13 cellular contexts compared by ENCODE assay signal in the genomic region with DNA sequence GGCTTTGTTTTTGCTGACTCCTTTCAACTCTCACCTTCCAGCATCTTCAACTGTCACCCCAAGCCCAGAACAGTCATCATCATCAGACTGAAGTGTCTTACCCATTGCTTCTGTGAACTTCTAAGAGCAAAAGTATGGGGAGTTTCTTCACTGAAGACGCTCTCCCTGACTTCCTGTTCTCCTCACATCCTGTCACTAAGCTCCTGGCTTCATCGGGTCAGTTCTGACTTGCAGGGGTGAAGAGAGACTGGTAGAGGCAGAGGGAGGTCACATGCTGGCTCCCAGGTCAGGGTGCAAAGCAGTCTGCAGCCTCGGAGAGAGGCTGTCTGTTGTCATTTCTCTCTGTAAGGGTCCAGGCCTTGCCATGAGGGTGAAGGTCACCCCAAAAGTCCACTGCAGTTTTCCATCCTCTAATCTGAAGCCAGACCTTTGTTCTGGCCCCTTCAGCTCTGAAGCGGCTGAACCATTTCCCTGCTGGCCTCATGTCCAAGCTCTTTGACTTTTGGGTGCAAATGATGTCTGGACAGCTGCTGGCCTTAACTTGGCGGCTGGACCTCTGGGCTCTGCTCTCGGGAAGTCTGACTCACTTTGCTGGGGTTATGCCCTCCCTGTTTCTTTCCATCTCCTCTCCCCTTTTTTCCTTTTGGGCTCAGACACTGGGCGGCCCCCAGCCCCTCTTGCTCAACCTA.
DNase-seq lines count a peak whose midpoint lies in the region; ATAC-seq, FAIRE-seq and TF ChIP-seq lines count a peak whose summit lies in the region.
"Had no signal": no experiment of that assay in that cellular context is flagged by ENCODE, and none has a peak within 500 bp of the region (broad histone marks: within the 10 kb centered on the region; RNA-seq: fewer than 3 reads in every experiment).

No MANE protein-coding gene starts in this region.

- intact Hi-C loops in HepG2 (cut with micrococcal nuclease; ENCODE audit: unreplicated experiment) = no loop called here

- in situ Hi-C loops in HepG2 (cut with HindIII; ENCODE audit: extremely low pct_ligation_motif_present, low pct_unique_long_range_greater_than_20kb) = loop anchor here (5.0 to 25.0 kb wide), 3 partner anchors 117 to 474 kb away; no protein-coding TSS in a partner anchor

- peak overlapping the region; percentile 71 to 88 for H3K27ac Mint-ChIP-seq in activated naive CD4-positive, alpha-beta T cell treated with anti-CD3 and anti-CD28 coated beads, Interleukin-2, amount 50 U/mL, for 72 hours
- peak overlapping the region; percentile 3 for H3K27ac Mint-ChIP-seq in activated naive CD8-positive, alpha-beta T cell treated with anti-CD3 and anti-CD28 coated beads, Interleukin-2, amount 50 U/mL, for 24 hours

- 3% methylated on average over 5 of the region's 7 CpGs for WGBS in HepG2 (ENCODE audit: low lambda C conversion rate)
- 55 to 64% methylated on average over 6 to 7 of the region's 7 CpGs for WGBS in upper lobe of left lung, 2 donors

- H3K36me3 ChIP-seq in HepG2 (replicated peaks in 1 of 2; ENCODE audit: control insufficient read depth in 1 of 2, insufficient read depth in 2 of 2, low read length in 2 of 2) (no peaks in the 10 kb centered on the region), upper lobe of left lung (no peaks in the 10 kb centered on the region), H7 (replicated peaks; ENCODE audit: control insufficient read depth, insufficient read depth, low read length) (no peaks in the 10 kb centered on the region)
- H3K36me3 ChIP-seq: breast epithelium had no signal

- no TSS peak for BruUV-seq in HepG2 (replicated peaks; lab: Mats Ljungman, UMichigan)

- H3K27ac ChIP-seq in HepG2 (ENCODE audit: extremely low read length, insufficient read depth, low read length) (no peak overlapping the region), upper lobe of left lung (peak overlapping the region; percentile 70 to 84 (median 76))

- H3K27me3 ChIP-seq in HepG2 (ENCODE audit: control insufficient read depth in 1 of 2, insufficient read depth in 2 of 2, low read length in 2 of 2) (peaks cover 2 to 27% of the 10 kb centered on the region in 2 experiments; a peak in 4 of 5 replicates), upper lobe of left lung (no peaks in the 10 kb centered on the region), H7 (ENCODE audit: control insufficient read depth, insufficient read depth, low read length) (no peaks in the 10 kb centered on the region)
- H3K27me3 ChIP-seq: breast epithelium had no signal

- peak in 1 of 2 donors; percentile 35 for ATAC-seq in activated naive CD4-positive, alpha-beta T cell treated with anti-CD3 and anti-CD28 coated beads, Interleukin-2, amount 50 U/mL, for 72 hours
- ATAC-seq in activated naive CD8-positive, alpha-beta T cell treated with anti-CD3 and anti-CD28 coated beads, Interleukin-2, amount 50 U/mL, for 24 hours = no peak
- ATAC-seq in HepG2 = peak; percentile 15; the same call in 1 of the 3 replicates
- ATAC-seq in upper lobe of left lung (ENCODE audit: low FRiP score in 2 of 2) = peak; percentile 37 to 70
- no peak for ATAC-seq in HG03045 (IDR thresholded peaks at IDR 0.05; ENCODE audit: unreplicated experiment)
- ATAC-seq: mucosa of descending colon had no signal

- no peak overlapping the region for H3K4me3 ChIP-seq in HepG2 (replicated peaks in 1 of 3; ENCODE audit: insufficient read depth in 1 of 3, low read depth in 2 of 3, low read length in 3 of 3)
- H3K4me3 ChIP-seq in upper lobe of left lung = no peak overlapping the region
- no peak overlapping the region for H3K4me3 ChIP-seq in H7 (ENCODE audit: insufficient read depth, low read depth, low read length)
- H3K4me3 ChIP-seq: breast epithelium, mucosa of descending colon had no signal

- CTCF ChIA-PET in HepG2 (lab: Yijun Ruan, JAX; ENCODE audit: low intra/inter-chr PET ratio, low total read pairs) = no interaction called here

- H3K9me3 ChIP-seq in HepG2 (ENCODE audit: low read length) (no peaks in the 10 kb centered on the region), upper lobe of left lung (no peaks in the 10 kb centered on the region)
- H3K9me3 ChIP-seq: mucosa of descending colon had no signal

- POLR2A ChIA-PET in HepG2 (lab: Yijun Ruan, JAX) = no interaction called here

- TF ChIP-seq EP300 in HepG2 (IDR thresholded peaks at IDR 0.05; ENCODE audit: low read depth in 2 of 2, low read length in 2 of 2) = no peak
- no peak for TF ChIP-seq EP300 in HepG2 (CRISPR knock-in tag; IDR thresholded peaks at IDR 0.05; ENCODE audit: borderline replicate concordance)
- TF ChIP-seq EP300 in upper lobe of left lung (IDR thresholded peaks at IDR 0.05) = peak in 1 of 4 donors; percentile 57

- peaks cover 5% of the 10 kb centered on the region for H3K27me3 Mint-ChIP-seq in activated naive CD8-positive, alpha-beta T cell treated with anti-CD3 and anti-CD28 coated beads, Interleukin-2, amount 50 U/mL, for 24 hours

- TF ChIP-seq RAD21 in HepG2 (CRISPR knock-in tag; IDR thresholded peaks at IDR 0.05) = no peak

- H2AFZ ChIP-seq in HepG2 (ENCODE audit: low read length) = no peak overlapping the region

- H3K4me3 Mint-ChIP-seq in activated naive CD8-positive, alpha-beta T cell treated with anti-CD3 and anti-CD28 coated beads, Interleukin-2, amount 50 U/mL, for 24 hours = no peak overlapping the region

- no peak overlapping the region for H3K9ac ChIP-seq in HepG2 (ENCODE audit: insufficient read depth, low read depth, low read length)

- no peaks in the 10 kb centered on the region for H4K20me1 ChIP-seq in HepG2 (ENCODE audit: insufficient read depth, low read length)

- no peak for FAIRE-seq in HepG2 (lab: Jason Lieb, UNC)

- H3K4me1 ChIP-seq in HepG2 (ENCODE audit: insufficient read depth, low read length) (no peaks in the 10 kb centered on the region; the same call in 1 of the 2 replicates), upper lobe of left lung (peaks cover 0 to 14% (median 8%) of the 10 kb centered on the region in 4 donors)
- H3K4me1 ChIP-seq: breast epithelium had no signal

- H3K36me3 Mint-ChIP-seq in activated naive CD4-positive, alpha-beta T cell treated with anti-CD3 and anti-CD28 coated beads, Interleukin-2, amount 50 U/mL, for 72 hours = no peaks in the 10 kb centered on the region
- H3K36me3 Mint-ChIP-seq in activated naive CD8-positive, alpha-beta T cell treated with anti-CD3 and anti-CD28 coated beads, Interleukin-2, amount 50 U/mL, for 24 hours (ENCODE audit: low read depth) = no peaks in the 10 kb centered on the region

- H3K4me1 Mint-ChIP-seq in activated naive CD8-positive, alpha-beta T cell treated with anti-CD3 and anti-CD28 coated beads, Interleukin-2, amount 50 U/mL, for 24 hours = peaks cover 28% of the 10 kb centered on the region

- TF ChIP-seq POLR2A in HepG2 (IDR thresholded peaks at IDR 0.05; ENCODE audit: insufficient read depth in 1 of 2, low read depth in 2 of 2, low read length in 2 of 2) (no peak), upper lobe of left lung (IDR thresholded peaks at IDR 0.05) (no peak)

- no peaks in the 10 kb centered on the region for H3K79me2 ChIP-seq in HepG2 (ENCODE audit: insufficient read depth, low read length)

- no peak overlapping the region for H3K4me2 ChIP-seq in HepG2 (ENCODE audit: low read depth, low read length)

- H3K9me3 Mint-ChIP-seq in activated naive CD4-positive, alpha-beta T cell treated with anti-CD3 and anti-CD28 coated beads, Interleukin-2, amount 50 U/mL, for 72 hours = no peaks in the 10 kb centered on the region
- H3K9me3 Mint-ChIP-seq in activated naive CD8-positive, alpha-beta T cell treated with anti-CD3 and anti-CD28 coated beads, Interleukin-2, amount 50 U/mL, for 24 hours = no peaks in the 10 kb centered on the region

- DNase-seq in activated naive CD4-positive, alpha-beta T cell treated with anti-CD3 and anti-CD28 coated beads, Interleukin-2, amount 50 U/mL, for 72 hours (ENCODE audit: low spot score in 2 of 2) = no peak
- no peak for DNase-seq in activated naive CD4-positive, alpha-beta T cell treated with anti-CD3 and anti-CD28 coated beads, Interleukin-2, amount 50 U/mL, for 16 hours
- DNase-seq in activated naive CD8-positive, alpha-beta T cell treated with anti-CD3 and anti-CD28 coated beads, Interleukin-2, amount 50 U/mL, for 24 hours = no peak
- DNase-seq in HepG2 (ENCODE audit: low spot score) (no peak), upper lobe of left lung (peak in 1 of 2 donors; percentile 28), NCI-H524 (lab: John Stamatoyannopoulos, UW) (no peak), H7 (no peak)
- DNase-seq: GF-D8; NCI-H2029 treated with DMSO at 0.1 percent for 48 hours; stimulated activated CD4-positive, alpha-beta T cell treated with anti-CD3 and anti-CD28 coated beads, Interleukin-12 subunit alpha, Interleukin-12 subunit beta, amount 100 ng/mL, for 4 hours had no signal

- TF ChIP-seq CTCF in HepG2 (CRISPR knock-in tag; IDR thresholded peaks at IDR 0.05) = no peak
- no peak for TF ChIP-seq CTCF in upper lobe of left lung (IDR thresholded peaks at IDR 0.05)

TF ChIP-seq in HepG2, 621 proteins besides CTCF, POLR2A, EP300 and RAD21:
- TF ChIP-seq ZSCAN25 (CRISPR knock-in tag; IDR thresholded peaks at IDR 0.05) = peak; percentile 96
- peak; percentile 27; the same call in 1 of the 2 replicates for TF ChIP-seq HNF4A (CRISPR knock-in tag; IDR thresholded peaks at IDR 0.05)
- TF ChIP-seq ZNF75D (CRISPR knock-in tag; IDR thresholded peaks at IDR 0.05; ENCODE audit: borderline replicate concordance) = no peak

Comparison
In these comparisons a context has a peak if more than half of its experiments do, and no peak if none do; other contexts are left out.
1. ATAC-seq: peak in HepG2 (single experiment) and upper lobe of left lung (2 of 2); none in activated naive CD8-positive, alpha-beta T cell treated with anti-CD3 and anti-CD28 coated beads, Interleukin-2, amount 50 U/mL, for 24 hours (single experiment) and HG03045 (single experiment).